Comparison of ENCODE assay signal across 19 cellular contexts in the genomic region with DNA sequence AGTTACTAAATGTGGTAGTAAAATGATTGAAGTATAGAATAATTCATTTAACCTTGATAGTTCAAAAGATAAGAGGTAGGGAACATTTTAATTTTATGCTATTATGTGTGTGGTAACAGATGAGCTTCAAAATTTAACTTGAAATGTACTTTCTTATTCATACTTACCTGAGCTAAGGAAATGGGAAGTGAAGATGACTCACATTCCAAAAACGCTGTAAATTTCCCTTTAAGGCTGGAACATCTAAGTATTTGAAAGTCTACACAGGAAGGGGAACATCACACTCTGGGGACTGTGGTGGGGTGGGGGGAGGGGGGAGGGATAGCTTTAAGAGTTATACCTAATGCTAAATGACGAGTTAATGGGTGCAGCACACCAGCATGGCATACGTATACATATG.
DNase-seq lines count a peak whose midpoint lies in the region; ATAC-seq, FAIRE-seq and TF ChIP-seq lines count a peak whose summit lies in the region.
"Had no signal": no experiment of that assay in that cellular context is flagged by ENCODE, and none has a peak within 500 bp of the region (broad histone marks: within the 10 kb centered on the region; RNA-seq: fewer than 3 reads in every experiment).

No MANE protein-coding gene starts in this region.

- H3K4me1 ChIP-seq in foreskin keratinocyte (no peaks in the 10 kb centered on the region), pancreas (no peaks in the 10 kb centered on the region)
- H3K4me1 ChIP-seq: HAP-1 had no signal

- POLR2A ChIA-PET in WTC11 (lab: Charles Lee), result no interaction called here

- CTCF ChIA-PET in WTC11 (lab: Charles Lee), result no interaction called here

- H3K27ac Mint-ChIP-seq in WTC11 (0 out of 2 replicates have a peak overlapping the region, but pooled peaks have one; percentile 41), natural killer cell (no peak overlapping the region)
- H3K27ac Mint-ChIP-seq: CD4-positive, alpha-beta memory T cell; HFFc6 had no signal

- ATAC-seq in WTC11 (no peak), foreskin keratinocyte (no peak), pancreas (no peak), natural killer cell (no peak)

- TF ChIP-seq CTCF in WTC11 (IDR thresholded peaks at IDR 0.05) (no peak), foreskin keratinocyte (conservative IDR thresholded peaks at IDR 0.05) (no peak), pancreas (IDR thresholded peaks at IDR 0.05) (no peak), natural killer cell (IDR thresholded peaks at IDR 0.05) (no peak)

- no peak overlapping the region for H3K4me3 Mint-ChIP-seq in WTC11
- no peak overlapping the region for H3K4me3 Mint-ChIP-seq in natural killer cell
- H3K4me3 Mint-ChIP-seq: CD4-positive, alpha-beta memory T cell; HFFc6 had no signal

- H3K4me3 ChIP-seq in pancreas, result no peak overlapping the region
- H3K4me3 ChIP-seq: HAP-1 had no signal

- peaks cover 15% of the 10 kb centered on the region for H3K9me3 Mint-ChIP-seq in WTC11
- H3K9me3 Mint-ChIP-seq in natural killer cell, result peaks cover 0 to 11% of the 10 kb centered on the region in 2 donors

- DNase-seq in WTC11 (ENCODE audit: low spot score), result no peak
- peak; percentile 7 to 12 for DNase-seq in foreskin keratinocyte
- peak; percentile 1 for DNase-seq in putamen (ENCODE audit: low spot score)
- DNase-seq in NCI-H446 (lab: John Stamatoyannopoulos, UW), result no peak
- DNase-seq in pancreas, result no peak
- no peak for DNase-seq in natural killer cell
- DNase-seq: C1 segment of cervical spinal cord; Calu3; CD4-positive, alpha-beta memory T cell; COR-L47; DMS53; DMS79 treated with DMSO at 0.1 percent for 48 hours; GF-D8; GOT3; HFFc6 had no signal

- H3K27me3 ChIP-seq in foreskin keratinocyte, result no peaks in the 10 kb centered on the region
- no peaks in the 10 kb centered on the region for H3K27me3 ChIP-seq in pancreas

- H3K4me1 Mint-ChIP-seq in WTC11, result peaks cover 62% of the 10 kb centered on the region
- H3K4me1 Mint-ChIP-seq in natural killer cell, result no peaks in the 10 kb centered on the region
- H3K4me1 Mint-ChIP-seq: CD4-positive, alpha-beta memory T cell had no signal

- FAIRE-seq in pancreas (lab: Jason Lieb, UNC), result no peak
- FAIRE-seq: GM12891, GM18507, H54 had no signal

- intact Hi-C loops in pancreas (cut with DNase I), result no loop called here
- intact Hi-C loops in natural killer cell (cut with micrococcal nuclease), result no loop called here

- WGBS in pancreas, 2 donors, result 53% methylated on average over 3 of the region's 3 CpGs; no CpG with 5 or more reads in 1 of the 2 donors

- no peaks in the 10 kb centered on the region for H3K27me3 Mint-ChIP-seq in WTC11 (ENCODE audit: low read depth)
- H3K27me3 Mint-ChIP-seq in natural killer cell (ENCODE audit: low read depth in 2 of 2), result no peaks in the 10 kb centered on the region
- H3K27me3 Mint-ChIP-seq: CD4-positive, alpha-beta memory T cell had no signal

- H3K36me3 ChIP-seq in pancreas, result no peaks in the 10 kb centered on the region
- H3K36me3 ChIP-seq: HAP-1 had no signal

- H3K27ac ChIP-seq in foreskin keratinocyte, result no peak overlapping the region
- no peak overlapping the region for H3K27ac ChIP-seq in pancreas

- no peaks in the 10 kb centered on the region for H3K9me3 ChIP-seq in pancreas
- H3K9me3 ChIP-seq: HAP-1 had no signal

- H3K36me3 Mint-ChIP-seq in WTC11 (peaks cover 30% of the 10 kb centered on the region), natural killer cell (no peaks in the 10 kb centered on the region)
- H3K36me3 Mint-ChIP-seq: CD4-positive, alpha-beta memory T cell had no signal

TF ChIP-seq in WTC11, 78 proteins besides CTCF, POLR2A, EP300 and RAD21:
- TF ChIP-seq IRF2 (CRISPR knock-in tag; IDR thresholded peaks at IDR 0.05; ENCODE audit: borderline replicate concordance, low read depth), result no peak
- no peak for TF ChIP-seq NR1H2 (CRISPR knock-in tag; IDR thresholded peaks at IDR 0.05)
- TF ChIP-seq MXD4 (CRISPR knock-in tag; IDR thresholded peaks at IDR 0.05; ENCODE audit: borderline replicate concordance), result no peak
- TF ChIP-seq SMAD3 (CRISPR knock-in tag; IDR thresholded peaks at IDR 0.05; ENCODE audit: borderline replicate concordance), result no peak
- no peak for TF ChIP-seq JAZF1 (CRISPR knock-in tag; IDR thresholded peaks at IDR 0.05)
- TF ChIP-seq, protein P1, sequence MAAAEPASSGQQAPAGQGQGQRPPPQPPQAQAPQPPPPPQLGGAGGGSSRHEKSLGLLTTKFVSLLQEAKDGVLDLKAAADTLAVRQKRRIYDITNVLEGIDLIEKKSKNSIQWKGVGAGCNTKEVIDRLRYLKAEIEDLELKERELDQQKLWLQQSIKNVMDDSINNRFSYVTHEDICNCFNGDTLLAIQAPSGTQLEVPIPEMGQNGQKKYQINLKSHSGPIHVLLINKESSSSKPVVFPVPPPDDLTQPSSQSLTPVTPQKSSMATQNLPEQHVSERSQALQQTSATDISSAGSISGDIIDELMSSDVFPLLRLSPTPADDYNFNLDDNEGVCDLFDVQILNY (CRISPR knock-in tag; IDR thresholded peaks at IDR 0.05), result no peak
- TF ChIP-seq TP53 (CRISPR knock-in tag; IDR thresholded peaks at IDR 0.05), result no peak
- no peak for TF ChIP-seq ZNF263 (CRISPR knock-in tag; IDR thresholded peaks at IDR 0.05; ENCODE audit: low read depth)
- no peak for TF ChIP-seq ZNF416 (CRISPR knock-in tag; IDR thresholded peaks at IDR 0.05)
- no peak for TF ChIP-seq USF1 (CRISPR knock-in tag; IDR thresholded peaks at IDR 0.05)
- no peak for TF ChIP-seq CREB1 (CRISPR knock-in tag; IDR thresholded peaks at IDR 0.05)
- no peak for TF ChIP-seq NFYB (CRISPR knock-in tag; conservative IDR thresholded peaks at IDR 0.05; ENCODE audit: low read depth)
- no peak for TF ChIP-seq PREB (CRISPR knock-in tag; IDR thresholded peaks at IDR 0.05; ENCODE audit: borderline replicate concordance)
- no peak for TF ChIP-seq NFATC4 (CRISPR knock-in tag; IDR thresholded peaks at IDR 0.05)
- TF ChIP-seq GTF2I (CRISPR knock-in tag; conservative IDR thresholded peaks at IDR 0.05), result no peak

Comparison
In these comparisons a context has a peak if more than half of its experiments do, and no peak if none do; other contexts are left out.
1. DNase-seq: peak in foreskin keratinocyte (2 of 2) and putamen (single experiment); none in WTC11 (single experiment), NCI-H446 (0 of 2), pancreas (0 of 6) and natural killer cell (single experiment).